23 cellular contexts compared by ENCODE assay signal in the genomic region with DNA sequence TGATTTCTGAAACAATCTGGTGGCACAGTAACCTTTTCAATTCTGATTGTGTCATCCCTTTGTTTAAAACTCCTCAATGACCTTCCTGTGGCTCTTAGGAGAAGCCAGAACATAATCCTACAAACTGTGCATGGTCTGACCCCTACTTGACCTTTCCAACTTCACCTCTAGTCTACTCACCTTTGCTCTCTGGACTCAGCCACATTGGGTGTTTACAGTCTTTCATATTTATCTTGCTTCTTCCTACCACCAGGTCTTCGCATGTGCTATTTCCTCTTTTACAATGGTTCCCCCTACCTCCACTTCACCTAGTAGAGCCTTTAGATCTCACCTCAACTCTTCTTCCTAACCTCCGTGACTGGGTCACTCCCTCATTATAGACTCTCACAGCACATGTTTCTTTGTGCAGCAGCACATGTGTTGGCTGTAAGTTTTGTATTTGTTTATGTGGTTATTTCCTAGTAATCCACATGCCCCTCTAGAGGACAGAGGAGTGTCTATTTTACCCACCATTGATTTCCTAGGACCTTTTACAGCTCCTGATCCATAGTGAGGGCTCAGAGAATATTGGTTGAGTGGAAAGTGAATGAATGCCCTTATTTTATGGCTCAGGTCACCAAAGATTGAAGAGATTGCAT.
"Had no signal": no experiment of that assay in that cellular context is flagged by ENCODE, and none has a peak within 500 bp of the region (broad histone marks: within the 10 kb centered on the region; RNA-seq: fewer than 3 reads in every experiment).

No MANE protein-coding gene starts in this region.

- H3K4me1 ChIP-seq: SJSA1 had no signal

- H3K4me3 ChIP-seq: SJSA1, SK-N-MC had no signal

- H3K9me3 ChIP-seq: SJSA1 had no signal

- H3K36me3 ChIP-seq: SJSA1 had no signal

- DNase-seq: IMR-90; Karpas-422; KG1; MM.1S; NCI-H1092 treated with DMSO at 0.1 percent for 48 hours; NCI-H1436; NCI-H187; NCI-H2029; NCI-H2081 treated with DMSO at 0.1 percent for 48 hours; NCI-H2171; NCI-H226; NCI-H446; NCI-H510A; NCI-H524 treated with DMSO at 0.1 percent for 48 hours; NCI-H69; NCI-H774; NK-92 treated with Interleukin-12 subunit alpha and Interleukin-12 subunit beta, amount 100 ng/mL, for 24 hours; Right ventricle myocardium superior; SIG-M5 had no signal

- H3K27me3 ChIP-seq: SJSA1 had no signal

- H3K27ac ChIP-seq: SJSA1, SK-N-MC had no signal

- ATAC-seq: Panc1, PC-3 had no signal
